Comparison of ENCODE assay signal across 20 cellular contexts in the genomic region with DNA sequence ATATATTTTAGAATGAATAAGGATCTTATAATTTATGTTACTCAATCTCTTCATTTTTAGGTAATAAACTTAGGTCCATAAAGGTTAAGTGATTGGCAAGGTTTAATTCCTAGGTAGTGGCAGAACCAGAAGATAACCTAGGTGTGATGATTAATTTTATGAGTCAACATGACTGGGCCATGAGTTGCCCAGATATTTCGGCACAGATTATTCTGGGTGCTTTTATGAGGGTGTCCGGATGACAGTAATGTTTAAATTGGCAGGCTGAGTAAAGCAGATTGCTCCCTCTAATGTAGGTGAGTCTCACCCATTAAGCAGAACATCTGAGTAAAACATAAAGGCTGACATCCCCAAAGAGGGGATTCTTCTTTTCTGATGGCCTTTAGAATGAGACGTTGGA.
DNase-seq lines count a peak whose midpoint lies in the region; ATAC-seq and TF ChIP-seq lines count a peak whose summit lies in the region.
"Had no signal": no experiment of that assay in that cellular context is flagged by ENCODE, and none has a peak within 500 bp of the region (broad histone marks: within the 10 kb centered on the region; RNA-seq: fewer than 3 reads in every experiment).

No MANE protein-coding gene starts in this region.

- H3K4me1 ChIP-seq in mammary epithelial cell (ENCODE audit: insufficient read depth, low read length): no peaks in the 10 kb centered on the region
- peaks cover 4% of the 10 kb centered on the region for H3K4me1 ChIP-seq in RWPE2 (ENCODE audit: insufficient read depth, poor library complexity, severe bottlenecking)
- H3K4me1 ChIP-seq: BLaER1, Caco-2 had no signal

- dilution Hi-C loops in mammary epithelial cell (cut with HindIII; ENCODE audit: low sequenced_read_pairs): no loop called here

- peaks cover 12% of the 10 kb centered on the region for H3K4me1 Mint-ChIP-seq in MCF 10A (ENCODE audit: insufficient read depth, unreplicated experiment)
- H3K4me1 Mint-ChIP-seq: B cell; CD4-positive, CD25-positive, alpha-beta regulatory T cell had no signal

- WGBS in mammary epithelial cell (ENCODE audit: low coverage, missing lambda C conversion rate): 52% methylated on average over 3 of the region's 3 CpGs

- POLR2A ChIA-PET in MCF 10A (lab: Yijun Ruan, JAX): no interaction called here

- H4K20me1 ChIP-seq in mammary epithelial cell (ENCODE audit: insufficient read depth, low read length) (no peaks in the 10 kb centered on the region), neural cell (ENCODE audit: insufficient read depth) (no peaks in the 10 kb centered on the region)
- H4K20me1 ChIP-seq: BLaER1 had no signal

- TF ChIP-seq EP300 in neural cell (conservative IDR thresholded peaks at IDR 0.05; ENCODE audit: poor library complexity, severe bottlenecking): no peak

- BruUV-seq in MCF 10A (replicated peaks; lab: Mats Ljungman, UMichigan) (no TSS peak), mammary epithelial cell (replicated peaks; lab: Mats Ljungman, UMichigan) (no TSS peak)

- H3K9me3 ChIP-seq in mammary epithelial cell (replicated peaks; ENCODE audit: insufficient read depth, low read length): peaks cover 10% of the 10 kb centered on the region
- H3K9me3 ChIP-seq in RWPE2 (ENCODE audit: severe bottlenecking): no peaks in the 10 kb centered on the region
- H3K9me3 ChIP-seq in neural cell (ENCODE audit: low read length): no peaks in the 10 kb centered on the region
- H3K9me3 ChIP-seq: BLaER1, Caco-2 had no signal

- H3K9ac ChIP-seq in mammary epithelial cell (ENCODE audit: insufficient read depth, low read length) (no peak overlapping the region), neural cell (ENCODE audit: low read length) (no peak overlapping the region)
- H3K9ac ChIP-seq: BLaER1, GM23248 had no signal

- H2AFZ ChIP-seq in mammary epithelial cell (ENCODE audit: low read depth, low read length) (no peak overlapping the region), neural cell (ENCODE audit: low read depth, low read length) (no peak overlapping the region)
- H2AFZ ChIP-seq: GM23248 had no signal

- intact Hi-C loops in MCF 10A (cut with micrococcal nuclease) (no loop called here), mammary epithelial cell (cut with micrococcal nuclease) (no loop called here)

- no peaks in the 10 kb centered on the region for H3K36me3 ChIP-seq in mammary epithelial cell (ENCODE audit: insufficient read depth, low read length)
- no peaks in the 10 kb centered on the region for H3K36me3 ChIP-seq in RWPE2 (ENCODE audit: low read depth)
- no peaks in the 10 kb centered on the region for H3K36me3 ChIP-seq in neural cell (ENCODE audit: insufficient read depth, low read length)
- H3K36me3 ChIP-seq: BLaER1 had no signal

- no peak for TF ChIP-seq RAD21 in neural cell (conservative IDR thresholded peaks at IDR 0.05)

- H3K4me3 ChIP-seq in mammary epithelial cell (replicated peaks in 1 of 3; ENCODE audit: insufficient read depth in 1 of 3, low read depth in 2 of 3, low read length in 3 of 3) (no peak overlapping the region), RWPE2 (ENCODE audit: severe bottlenecking) (no peak overlapping the region), neural cell (ENCODE audit: low read length) (no peak overlapping the region)
- H3K4me3 ChIP-seq: BLaER1, GM23248 had no signal

- ATAC-seq in RWPE2 (ENCODE audit: low read depth): peak; percentile 88
- ATAC-seq: CD8-positive, alpha-beta T cell had no signal

- H3F3A ChIP-seq in neural cell (ENCODE audit: insufficient read depth, low read length, poor library complexity, severe bottlenecking): no peaks in the 10 kb centered on the region

- H3K4me3 Mint-ChIP-seq in MCF 10A (ENCODE audit: unreplicated experiment): no peak overlapping the region
- H3K4me3 Mint-ChIP-seq: B cell; CD4-positive, CD25-positive, alpha-beta regulatory T cell; CD8-positive, alpha-beta T cell had no signal

- no peaks in the 10 kb centered on the region for H3K79me2 ChIP-seq in mammary epithelial cell (ENCODE audit: insufficient read depth, low read length)
- H3K79me2 ChIP-seq in neural cell (replicated peaks; ENCODE audit: insufficient read depth, low read length): no peaks in the 10 kb centered on the region

- no peaks in the 10 kb centered on the region for H3K27me3 ChIP-seq in mammary epithelial cell (ENCODE audit: insufficient read depth, low read length)
- no peaks in the 10 kb centered on the region for H3K27me3 ChIP-seq in RWPE2 (ENCODE audit: insufficient read depth, poor library complexity, severe bottlenecking)
- no peaks in the 10 kb centered on the region for H3K27me3 ChIP-seq in neural cell (ENCODE audit: insufficient read depth, low read depth, low read length)
- H3K27me3 ChIP-seq: BLaER1 had no signal

- H3K36me3 Mint-ChIP-seq in MCF 10A (ENCODE audit: insufficient read depth, unreplicated experiment): no peaks in the 10 kb centered on the region
- H3K36me3 Mint-ChIP-seq: CD4-positive, CD25-positive, alpha-beta regulatory T cell; CD8-positive, alpha-beta T cell had no signal

- peaks cover 17% of the 10 kb centered on the region for H3K9me3 Mint-ChIP-seq in MCF 10A (ENCODE audit: unreplicated experiment)

- H3K27me3 Mint-ChIP-seq in MCF 10A (ENCODE audit: insufficient read depth, unreplicated experiment): no peaks in the 10 kb centered on the region
- H3K27me3 Mint-ChIP-seq: B cell; CD4-positive, CD25-positive, alpha-beta regulatory T cell had no signal

- H3K4me2 ChIP-seq in mammary epithelial cell (ENCODE audit: insufficient read depth, low read depth, low read length) (no peak overlapping the region), neural cell (ENCODE audit: low read length) (no peak overlapping the region)
- H3K4me2 ChIP-seq: BLaER1 had no signal

- no peak overlapping the region for H3K27ac ChIP-seq in mammary epithelial cell (ENCODE audit: insufficient read depth, low read depth, low read length)
- H3K27ac ChIP-seq in RWPE2 (ENCODE audit: poor library complexity, severe bottlenecking): peak overlapping the region; percentile 48
- peak overlapping the region; percentile 34 for H3K27ac ChIP-seq in epithelial cell of prostate
- H3K27ac ChIP-seq in neural cell (ENCODE audit: low read length): peak overlapping the region; percentile 13
- H3K27ac ChIP-seq: 22Rv1, BLaER1, C4-2B, GM23248 had no signal

- peak overlapping the region; percentile 13 for H3K27ac Mint-ChIP-seq in MCF 10A (ENCODE audit: low read depth, unreplicated experiment)
- H3K27ac Mint-ChIP-seq: B cell; CD8-positive, alpha-beta T cell had no signal

- in situ Hi-C loops in mammary epithelial cell (cut with MboI; ENCODE audit: low sequenced_read_pairs in 2 of 2): no loop called here

- H3K9me2 ChIP-seq in neural cell (ENCODE audit: insufficient read depth, low read length): no peaks in the 10 kb centered on the region

- no peak for TF ChIP-seq CTCF in MCF 10A (IDR thresholded peaks at IDR 0.05; ENCODE audit: unreplicated experiment)
- no peak for TF ChIP-seq CTCF in mammary epithelial cell (conservative IDR thresholded peaks at IDR 0.05 in 1 of 2, IDR thresholded peaks at IDR 0.05 in 1 of 2; ENCODE audit: extremely low read depth in 1 of 2, insufficient read depth in 1 of 2, low read depth in 1 of 2, low read length in 2 of 2)
- no peak for TF ChIP-seq CTCF in RWPE2 (IDR thresholded peaks at IDR 0.05; ENCODE audit: poor library complexity, severe bottlenecking)
- TF ChIP-seq CTCF in neural cell (IDR thresholded peaks at IDR 0.05; ENCODE audit: poor library complexity, severe bottlenecking): no peak

- peak; percentile 48 for DNase-seq in MCF 10A (ENCODE audit: unreplicated experiment)
- no peak for DNase-seq in mammary epithelial cell
- no peak for DNase-seq in RWPE2 (ENCODE audit: low spot score)
- DNase-seq in epithelial cell of prostate (ENCODE audit: low read depth, low spot score): peak; percentile 26
- DNase-seq in islet precursor cell: no peak
- DNase-seq in stimulated activated naive CD4-positive, alpha-beta T cell treated with Interleukin-2 at 50 U/mL for 16 hours (lab: John Stamatoyannopoulos, UW): no peak
- no peak for DNase-seq in UCSD-AML1 (lab: John Stamatoyannopoulos, UW; ENCODE audit: unreplicated experiment)
- DNase-seq: Caco-2; CD4-positive, CD25-positive, alpha-beta regulatory T cell; CD8-positive, alpha-beta T cell; DMS153; DND-41; GM23248; H7; HCEC 1CT had no signal

- CTCF ChIA-PET in MCF 10A (lab: Yijun Ruan, JAX): no interaction called here
- CTCF ChIA-PET in mammary epithelial cell (lab: Charles Lee; ENCODE audit: low non-redundant PET): no interaction called here

TF ChIP-seq in neural cell, 6 proteins besides CTCF, POLR2A, EP300 and RAD21:
- TF ChIP-seq TAF1 (IDR thresholded peaks at IDR 0.05; ENCODE audit: low read depth) (no peak), EZH2 (IDR thresholded peaks at IDR 0.05; ENCODE audit: borderline replicate concordance, insufficient read depth, low read length, poor library complexity, severe bottlenecking) (no peak), POLR2AphosphoS5 (IDR thresholded peaks at IDR 0.05) (no peak), MXI1 (conservative IDR thresholded peaks at IDR 0.05; ENCODE audit: poor library complexity, severe bottlenecking) (no peak), SMC3 (conservative IDR thresholded peaks at IDR 0.05; ENCODE audit: poor library complexity) (no peak)
- TF ChIP-seq, protein P1, sequence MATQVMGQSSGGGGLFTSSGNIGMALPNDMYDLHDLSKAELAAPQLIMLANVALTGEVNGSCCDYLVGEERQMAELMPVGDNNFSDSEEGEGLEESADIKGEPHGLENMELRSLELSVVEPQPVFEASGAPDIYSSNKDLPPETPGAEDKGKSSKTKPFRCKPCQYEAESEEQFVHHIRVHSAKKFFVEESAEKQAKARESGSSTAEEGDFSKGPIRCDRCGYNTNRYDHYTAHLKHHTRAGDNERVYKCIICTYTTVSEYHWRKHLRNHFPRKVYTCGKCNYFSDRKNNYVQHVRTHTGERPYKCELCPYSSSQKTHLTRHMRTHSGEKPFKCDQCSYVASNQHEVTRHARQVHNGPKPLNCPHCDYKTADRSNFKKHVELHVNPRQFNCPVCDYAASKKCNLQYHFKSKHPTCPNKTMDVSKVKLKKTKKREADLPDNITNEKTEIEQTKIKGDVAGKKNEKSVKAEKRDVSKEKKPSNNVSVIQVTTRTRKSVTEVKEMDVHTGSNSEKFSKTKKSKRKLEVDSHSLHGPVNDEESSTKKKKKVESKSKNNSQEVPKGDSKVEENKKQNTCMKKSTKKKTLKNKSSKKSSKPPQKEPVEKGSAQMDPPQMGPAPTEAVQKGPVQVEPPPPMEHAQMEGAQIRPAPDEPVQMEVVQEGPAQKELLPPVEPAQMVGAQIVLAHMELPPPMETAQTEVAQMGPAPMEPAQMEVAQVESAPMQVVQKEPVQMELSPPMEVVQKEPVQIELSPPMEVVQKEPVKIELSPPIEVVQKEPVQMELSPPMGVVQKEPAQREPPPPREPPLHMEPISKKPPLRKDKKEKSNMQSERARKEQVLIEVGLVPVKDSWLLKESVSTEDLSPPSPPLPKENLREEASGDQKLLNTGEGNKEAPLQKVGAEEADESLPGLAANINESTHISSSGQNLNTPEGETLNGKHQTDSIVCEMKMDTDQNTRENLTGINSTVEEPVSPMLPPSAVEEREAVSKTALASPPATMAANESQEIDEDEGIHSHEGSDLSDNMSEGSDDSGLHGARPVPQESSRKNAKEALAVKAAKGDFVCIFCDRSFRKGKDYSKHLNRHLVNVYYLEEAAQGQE (IDR thresholded peaks at IDR 0.05; ENCODE audit: borderline replicate concordance): no peak

Comparison
In these comparisons a context has a peak if more than half of its experiments do, and no peak if none do; other contexts are left out.
1. DNase-seq: peak in MCF 10A (single experiment) and epithelial cell of prostate (single experiment); none in mammary epithelial cell (single experiment), RWPE2 (single experiment), islet precursor cell (single experiment), stimulated activated naive CD4-positive, alpha-beta T cell treated with Interleukin-2 at 50 U/mL for 16 hours (single experiment) and UCSD-AML1 (single experiment).